ENCODE assay signal across 12 cellular contexts in genomic region chr20:45782890-45783289, GRCh38. TPM values are rescaled to one million over a fixed set of nuclear protein-coding genes. Genes with fewer than 3 reads are reported as not detected.
DNase-seq lines count a peak whose midpoint lies in the region; ATAC-seq and TF ChIP-seq lines count a peak whose summit lies in the region.
"Had no signal": no experiment of that assay in that cellular context is flagged by ENCODE, and none has a peak within 500 bp of the region (broad histone marks: within the 10 kb centered on the region; RNA-seq: fewer than 3 reads in every experiment).

No MANE protein-coding gene starts in this region.

- intact Hi-C loops in mammary epithelial cell (cut with micrococcal nuclease): no loop called here

- no peaks in the 10 kb centered on the region for H3K23me2 ChIP-seq in H9 (ENCODE audit: insufficient read length, low read depth, low read length, poor library complexity, severe bottlenecking)

- H3K36me3 Mint-ChIP-seq in activated naive CD8-positive, alpha-beta T cell treated with anti-CD3 and anti-CD28 coated beads, Interleukin-2, amount 10 ng/mL, durations not matched to agents 7 days and 5 days: no peaks in the 10 kb centered on the region
- no peaks in the 10 kb centered on the region for H3K36me3 Mint-ChIP-seq in activated naive CD8-positive, alpha-beta T cell treated with anti-CD3 and anti-CD28 coated beads for 36 hours
- H3K36me3 Mint-ChIP-seq in type B pancreatic cell (no peaks in the 10 kb centered on the region), H9 (ENCODE audit: insufficient read depth in 1 of 3, low read depth in 3 of 3) (no peaks in the 10 kb centered on the region)

- no peak for TF ChIP-seq EP300 in upper lobe of left lung (IDR thresholded peaks at IDR 0.05)

- H2BK12ac ChIP-seq in H9 (ENCODE audit: insufficient read length, low read depth, low read length): no peak overlapping the region

- H3K14ac ChIP-seq in H9 (ENCODE audit: insufficient read depth, low read length): no peak overlapping the region

- no peaks in the 10 kb centered on the region for H3K79me2 ChIP-seq in mammary epithelial cell (ENCODE audit: insufficient read depth, low read length)
- H3K79me2 ChIP-seq in H9 (ENCODE audit: insufficient read depth, low read length): no peaks in the 10 kb centered on the region

- H4K5ac ChIP-seq in H9 (ENCODE audit: insufficient read length, low read depth, low read length): no peak overlapping the region

- H2BK120ac ChIP-seq in H9 (ENCODE audit: low read depth, low read length, poor library complexity, severe bottlenecking): no peak overlapping the region

- DNase-seq in activated naive CD8-positive, alpha-beta T cell treated with anti-CD3 and anti-CD28 coated beads, Interleukin-2, amount 10 ng/mL, durations not matched to agents 7 days and 5 days: no peak
- no peak for DNase-seq in activated naive CD8-positive, alpha-beta T cell treated with anti-CD3 and anti-CD28 coated beads for 36 hours
- DNase-seq in mammary epithelial cell (peak; percentile 80), upper lobe of left lung (peak in 1 of 2 donors; percentile 27), type B pancreatic cell (ENCODE audit: extremely low spot score, unreplicated experiment) (no peak), H9 (no peak)
- DNase-seq: C1 segment of cervical spinal cord, cortex of kidney, head of caudate nucleus, NCI-H2227 treated with DMSO at 0.1 percent for 48 hours, right cardiac atrium had no signal

- TF ChIP-seq CTCF in mammary epithelial cell (conservative IDR thresholded peaks at IDR 0.05 in 1 of 2, IDR thresholded peaks at IDR 0.05 in 1 of 2; ENCODE audit: extremely low read depth in 1 of 2, insufficient read depth in 1 of 2, low read depth in 1 of 2, low read length in 2 of 2) (no peak), upper lobe of left lung (IDR thresholded peaks at IDR 0.05) (no peak), type B pancreatic cell (conservative IDR thresholded peaks at IDR 0.05) (no peak), H9 (conservative IDR thresholded peaks at IDR 0.05) (no peak)

- H3K4me3 ChIP-seq in mammary epithelial cell (replicated peaks in 1 of 3; ENCODE audit: insufficient read depth in 1 of 3, low read depth in 2 of 3, low read length in 3 of 3) (no peak overlapping the region), upper lobe of left lung (no peak overlapping the region)

- H4K8ac ChIP-seq in H9 (replicated peaks; ENCODE audit: insufficient read length, low read depth, low read length): no peak overlapping the region

- no peak overlapping the region for H2AFZ ChIP-seq in mammary epithelial cell (ENCODE audit: low read depth, low read length)
- H2AFZ ChIP-seq in H9 (ENCODE audit: low read length): no peak overlapping the region

- H3K9ac ChIP-seq in mammary epithelial cell (ENCODE audit: insufficient read depth, low read length): no peak overlapping the region
- H3K9ac ChIP-seq in H9 (ENCODE audit: extremely low read depth, insufficient read length, low read length): no peak overlapping the region

- peaks cover 20% of the 10 kb centered on the region for H3K4me1 Mint-ChIP-seq in activated naive CD8-positive, alpha-beta T cell treated with anti-CD3 and anti-CD28 coated beads, Interleukin-2, amount 10 ng/mL, durations not matched to agents 7 days and 5 days
- H3K4me1 Mint-ChIP-seq in activated naive CD8-positive, alpha-beta T cell treated with anti-CD3 and anti-CD28 coated beads for 36 hours: peaks cover 6% of the 10 kb centered on the region
- H3K4me1 Mint-ChIP-seq in type B pancreatic cell (ENCODE audit: unreplicated experiment) (peaks cover 21% of the 10 kb centered on the region), H9 (no peaks in the 10 kb centered on the region)

- H3K9me3 ChIP-seq in mammary epithelial cell (replicated peaks; ENCODE audit: insufficient read depth, low read length) (no peaks in the 10 kb centered on the region), upper lobe of left lung (no peaks in the 10 kb centered on the region), H9 (ENCODE audit: control insufficient read depth, low read depth, low read length) (no peaks in the 10 kb centered on the region)

- H2BK15ac ChIP-seq in H9 (ENCODE audit: low read depth, low read length): no peak overlapping the region

- peaks cover 2% of the 10 kb centered on the region for H3K27me3 Mint-ChIP-seq in activated naive CD8-positive, alpha-beta T cell treated with anti-CD3 and anti-CD28 coated beads, Interleukin-2, amount 10 ng/mL, durations not matched to agents 7 days and 5 days
- H3K27me3 Mint-ChIP-seq in activated naive CD8-positive, alpha-beta T cell treated with anti-CD3 and anti-CD28 coated beads for 36 hours: peaks cover 6% of the 10 kb centered on the region
- H3K27me3 Mint-ChIP-seq in type B pancreatic cell: peaks cover 5% of the 10 kb centered on the region
- peaks cover 3% of the 10 kb centered on the region for H3K27me3 Mint-ChIP-seq in H9 (ENCODE audit: low read depth)

- no peak overlapping the region for H3K4me3 Mint-ChIP-seq in activated naive CD8-positive, alpha-beta T cell treated with anti-CD3 and anti-CD28 coated beads, Interleukin-2, amount 10 ng/mL, durations not matched to agents 7 days and 5 days
- H3K4me3 Mint-ChIP-seq in activated naive CD8-positive, alpha-beta T cell treated with anti-CD3 and anti-CD28 coated beads for 36 hours: no peak overlapping the region
- H3K4me3 Mint-ChIP-seq in type B pancreatic cell (no peak overlapping the region), H9 (no peak overlapping the region)

- no peak overlapping the region for H2AK5ac ChIP-seq in H9 (ENCODE audit: insufficient read length, low read length)

- H3K4ac ChIP-seq in H9 (ENCODE audit: low read depth, low read length): no peak overlapping the region

- WGBS in mammary epithelial cell (ENCODE audit: low coverage, missing lambda C conversion rate): 42% methylated on average over 4 of the region's 4 CpGs
- WGBS in upper lobe of left lung, 2 donors: 51 to 73% methylated on average over 4 of the region's 4 CpGs
- no CpG with 5 or more reads among the region's 4 CpGs for WGBS in H9 (ENCODE audit: extremely low coverage, insufficient read length, low lambda C conversion rate)

- H4K20me1 ChIP-seq in mammary epithelial cell (ENCODE audit: insufficient read depth, low read length) (no peaks in the 10 kb centered on the region), H9 (ENCODE audit: control insufficient read depth, insufficient read depth, insufficient read length) (no peaks in the 10 kb centered on the region)

- no peak overlapping the region for H4K91ac ChIP-seq in H9 (ENCODE audit: insufficient read length, low read depth, low read length)

- dilution Hi-C loops in mammary epithelial cell (cut with HindIII; ENCODE audit: low sequenced_read_pairs): no loop called here

- BruUV-seq in mammary epithelial cell (replicated peaks; lab: Mats Ljungman, UMichigan): no TSS peak

- peak overlapping the region; percentile 9 for H3K27ac Mint-ChIP-seq in activated naive CD8-positive, alpha-beta T cell treated with anti-CD3 and anti-CD28 coated beads, Interleukin-2, amount 10 ng/mL, durations not matched to agents 7 days and 5 days
- no peak overlapping the region for H3K27ac Mint-ChIP-seq in activated naive CD8-positive, alpha-beta T cell treated with anti-CD3 and anti-CD28 coated beads for 36 hours
- H3K27ac Mint-ChIP-seq in type B pancreatic cell (no peak overlapping the region), H9 (no peak overlapping the region)

- H3K9me3 Mint-ChIP-seq in activated naive CD8-positive, alpha-beta T cell treated with anti-CD3 and anti-CD28 coated beads, Interleukin-2, amount 10 ng/mL, durations not matched to agents 7 days and 5 days: no peaks in the 10 kb centered on the region
- H3K9me3 Mint-ChIP-seq in activated naive CD8-positive, alpha-beta T cell treated with anti-CD3 and anti-CD28 coated beads for 36 hours: no peaks in the 10 kb centered on the region
- H3K9me3 Mint-ChIP-seq in type B pancreatic cell (no peaks in the 10 kb centered on the region), H9 (no peaks in the 10 kb centered on the region; a peak in 1 of 5 replicates)

- H3K4me2 ChIP-seq in mammary epithelial cell (ENCODE audit: insufficient read depth, low read depth, low read length): no peak overlapping the region
- no peak overlapping the region for H3K4me2 ChIP-seq in H9 (ENCODE audit: insufficient read depth, insufficient read length, low read length)

- no peaks in the 10 kb centered on the region for H3K36me3 ChIP-seq in mammary epithelial cell (ENCODE audit: insufficient read depth, low read length)
- H3K36me3 ChIP-seq in upper lobe of left lung: no peaks in the 10 kb centered on the region

- CTCF ChIA-PET in mammary epithelial cell (lab: Charles Lee; ENCODE audit: low non-redundant PET): no interaction called here

- no peak overlapping the region for H3K56ac ChIP-seq in H9 (ENCODE audit: insufficient read length, low read depth, low read length)

- no peak overlapping the region for H3K18ac ChIP-seq in H9 (ENCODE audit: insufficient read length, low read depth, low read length)

- peaks cover 58% of the 10 kb centered on the region for H3K4me1 ChIP-seq in mammary epithelial cell (ENCODE audit: insufficient read depth, low read length)
- peaks cover 26 to 59% (median 34%) of the 10 kb centered on the region in 4 donors for H3K4me1 ChIP-seq in upper lobe of left lung
- no peaks in the 10 kb centered on the region for H3K4me1 ChIP-seq in H9 (ENCODE audit: insufficient read depth, low read length)

- POLR2A ChIA-PET in activated naive CD8-positive, alpha-beta T cell treated with anti-CD3 and anti-CD28 coated beads, Interleukin-2, amount 10 ng/mL, durations not matched to agents 7 days and 5 days (lab: Charles Lee): interaction anchor here (0.7 kb wide), 1 partner anchor 9 kb away, joined by 3 read pairs; the partner anchor contains the start of genes DNTTIP1 and WFDC3

- ATAC-seq in activated naive CD8-positive, alpha-beta T cell treated with anti-CD3 and anti-CD28 coated beads, Interleukin-2, amount 10 ng/mL, durations not matched to agents 7 days and 5 days (ENCODE audit: low read depth): peak; percentile 71
- no peak for ATAC-seq in upper lobe of left lung (ENCODE audit: low FRiP score in 2 of 2)
- ATAC-seq: right cardiac atrium, SK-N-SH treated with all-trans-retinoic acid at 6 μM for 48 hours had no signal

- in situ Hi-C loops in mammary epithelial cell (cut with MboI; ENCODE audit: low sequenced_read_pairs in 2 of 2): no loop called here

- no peaks in the 10 kb centered on the region for H3K79me1 ChIP-seq in H9 (ENCODE audit: insufficient read depth, low read depth, low read length, poor library complexity, severe bottlenecking)

- no peak for TF ChIP-seq POLR2A in upper lobe of left lung (IDR thresholded peaks at IDR 0.05)

- no peak overlapping the region for H2BK5ac ChIP-seq in H9 (ENCODE audit: insufficient read length, low read length)

- H3K23ac ChIP-seq in H9 (ENCODE audit: insufficient read length, low read depth, low read length): no peak overlapping the region

- H2BK20ac ChIP-seq in H9 (ENCODE audit: low read depth, low read length, poor library complexity, severe bottlenecking): no peak overlapping the region

- no peak overlapping the region for H3T11ph ChIP-seq in H9 (ENCODE audit: low read length)

- H3K27me3 ChIP-seq in mammary epithelial cell (ENCODE audit: insufficient read depth, low read length): no peaks in the 10 kb centered on the region
- H3K27me3 ChIP-seq in upper lobe of left lung: no peaks in the 10 kb centered on the region
- no peaks in the 10 kb centered on the region for H3K27me3 ChIP-seq in H9 (ENCODE audit: insufficient read depth, low read length)

- H3K27ac ChIP-seq in mammary epithelial cell (ENCODE audit: insufficient read depth, low read depth, low read length) (peak overlapping the region; percentile 47), upper lobe of left lung (peak overlapping the region; percentile 18 to 92 (median 48)), H9 (ENCODE audit: insufficient read length, low read depth, low read length) (no peak overlapping the region)

RNA-seq across cellular contexts. Expression of gene WFDC3, which starts 8.8 kb away (rescaled TPM):
- not detected for total RNA-seq in activated naive CD8-positive, alpha-beta T cell treated with anti-CD3 and anti-CD28 coated beads, Interleukin-2, amount 10 ng/mL, durations not matched to agents 7 days and 5 days
- total RNA-seq in activated naive CD8-positive, alpha-beta T cell treated with anti-CD3 and anti-CD28 coated beads for 36 hours: not detected
- 1 to 10 TPM in 1 of 2 donors, under 1 TPM in 1; 0.33 to 1.4 TPM for total RNA-seq in mammary epithelial cell
- polyA plus RNA-seq in mammary epithelial cell: 1.3 TPM
- 12.3 TPM for polyA minus RNA-seq in mammary epithelial cell
- 1 to 10 TPM in 4 of 6 donors, under 1 TPM in 1, not detected in 1; 1.00 to 7.1 (median 2.4) TPM for total RNA-seq in upper lobe of left lung
- total RNA-seq in type B pancreatic cell (ENCODE audit: low replicate concordance): not detected in 2 replicates
- 0.35 TPM in 1 of 2 replicates, not detected in the other for total RNA-seq in H9 (2021)

RNA-seq across cellular contexts. Expression of gene DNTTIP1, which starts 8.9 kb away (rescaled TPM):
- 10 to 100 TPM; 29.0 to 30.9 TPM for total RNA-seq in activated naive CD8-positive, alpha-beta T cell treated with anti-CD3 and anti-CD28 coated beads, Interleukin-2, amount 10 ng/mL, durations not matched to agents 7 days and 5 days
- total RNA-seq in activated naive CD8-positive, alpha-beta T cell treated with anti-CD3 and anti-CD28 coated beads for 36 hours: 10 to 100 TPM; 31.1 to 31.5 TPM
- total RNA-seq in mammary epithelial cell (10 to 100 TPM; 12.8 to 34.2 TPM), upper lobe of left lung (10 to 100 TPM; 36.8 to 61.8 (median 46.5) TPM), type B pancreatic cell (ENCODE audit: low replicate concordance) (26.5 and 32.9 TPM in 2 replicates), H9 (2021) (35.5 and 36.3 TPM in 2 replicates)
- 52.0 TPM for polyA plus RNA-seq in mammary epithelial cell
- 60.8 TPM for polyA minus RNA-seq in mammary epithelial cell

RNA-seq across cellular contexts. Expression of gene UBE2C, which starts 29.6 kb away (rescaled TPM):
- total RNA-seq in activated naive CD8-positive, alpha-beta T cell treated with anti-CD3 and anti-CD28 coated beads, Interleukin-2, amount 10 ng/mL, durations not matched to agents 7 days and 5 days: 100 to 1,000 TPM; 153 to 154 TPM
- total RNA-seq in activated naive CD8-positive, alpha-beta T cell treated with anti-CD3 and anti-CD28 coated beads for 36 hours: 100 to 1,000 TPM; 185 to 188 TPM
- total RNA-seq in mammary epithelial cell (10 to 100 TPM in 1 of 2 donors, 1 to 10 TPM in 1; 1.0 to 80.5 TPM), upper lobe of left lung (10 to 100 TPM in 1 of 6 donors, 1 to 10 TPM in 3, not detected in 2; 1.1 to 12.5 (median 3.5) TPM), type B pancreatic cell (ENCODE audit: low replicate concordance) (46.4 and 136 TPM in 2 replicates), H9 (2021) (254 and 268 TPM in 2 replicates)
- 148 TPM for polyA plus RNA-seq in mammary epithelial cell
- 56.8 TPM for polyA minus RNA-seq in mammary epithelial cell

RNA-seq across cellular contexts. Expression of gene TNNC2, which starts 44.2 kb away (rescaled TPM):
- not detected for total RNA-seq in activated naive CD8-positive, alpha-beta T cell treated with anti-CD3 and anti-CD28 coated beads, Interleukin-2, amount 10 ng/mL, durations not matched to agents 7 days and 5 days
- not detected for total RNA-seq in activated naive CD8-positive, alpha-beta T cell treated with anti-CD3 and anti-CD28 coated beads for 36 hours
- total RNA-seq in mammary epithelial cell (not detected), upper lobe of left lung (1 to 10 TPM in 1 of 6 donors, under 1 TPM in 2, not detected in 3; 0.37 to 1.1 (median 0.80) TPM), type B pancreatic cell (ENCODE audit: low replicate concordance) (2.1 TPM in 1 of 2 replicates, not detected in the other), H9 (2021) (3.1 and 4.6 TPM in 2 replicates)
- polyA plus RNA-seq in mammary epithelial cell: 0.18 TPM
- not detected for polyA minus RNA-seq in mammary epithelial cell

RNA-seq across cellular contexts. Expression of gene SNX21, which starts 50.7 kb away (rescaled TPM):
- 1 to 10 TPM; 2.0 to 2.5 TPM for total RNA-seq in activated naive CD8-positive, alpha-beta T cell treated with anti-CD3 and anti-CD28 coated beads, Interleukin-2, amount 10 ng/mL, durations not matched to agents 7 days and 5 days
- total RNA-seq in activated naive CD8-positive, alpha-beta T cell treated with anti-CD3 and anti-CD28 coated beads for 36 hours: 1 to 10 TPM; 1.3 to 1.5 TPM
- total RNA-seq in mammary epithelial cell (10 to 100 TPM; 14.1 to 34.5 TPM), upper lobe of left lung (100 to 1,000 TPM in 1 of 6 donors, 10 to 100 TPM in 5; 23.9 to 117 (median 52.9) TPM), type B pancreatic cell (ENCODE audit: low replicate concordance) (12.2 and 16.4 TPM in 2 replicates), H9 (2021) (18.9 and 20.5 TPM in 2 replicates)
- 9.5 TPM for polyA plus RNA-seq in mammary epithelial cell
- polyA minus RNA-seq in mammary epithelial cell: 3.6 TPM
